ENCODE assay signal across 14 cellular contexts in the genomic region with DNA sequence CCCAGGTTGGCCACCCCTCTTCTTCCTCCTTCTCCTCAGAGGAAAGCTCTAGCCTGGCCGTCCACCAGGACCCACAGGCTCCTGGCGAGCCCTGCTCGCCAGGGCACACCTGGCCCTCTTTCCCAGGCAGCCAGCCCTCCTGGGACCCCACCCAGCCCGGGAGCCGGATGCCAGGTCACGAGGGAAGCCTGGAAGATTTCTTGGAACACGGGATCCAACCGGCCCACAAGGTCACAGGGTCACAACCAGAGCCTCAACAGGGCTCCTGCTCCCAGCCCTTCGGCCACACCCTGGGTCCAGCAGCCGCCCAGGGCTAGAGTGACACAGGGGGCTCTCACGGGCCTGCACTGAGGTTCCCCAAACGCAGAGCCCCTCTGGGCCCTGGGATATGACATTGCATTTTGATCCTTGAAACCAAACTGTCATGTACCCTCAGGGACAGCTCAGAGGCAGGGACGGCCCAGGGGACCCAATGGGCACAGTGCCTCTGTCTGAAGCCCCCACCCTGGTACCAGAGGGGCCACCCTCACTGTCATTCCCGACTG. TPM values are rescaled to one million over a fixed set of nuclear protein-coding genes. Genes with fewer than 3 reads are reported as not detected.
DNase-seq lines count a peak whose midpoint lies in the region; ATAC-seq and TF ChIP-seq lines count a peak whose summit lies in the region.
"Had no signal": no experiment of that assay in that cellular context is flagged by ENCODE, and none has a peak within 500 bp of the region (broad histone marks: within the 10 kb centered on the region; RNA-seq: fewer than 3 reads in every experiment).

No MANE protein-coding gene starts in this region.

- H3K9me3 ChIP-seq in heart left ventricle (no peaks in the 10 kb centered on the region), aorta (ENCODE audit: control insufficient read depth, low read length) (no peaks in the 10 kb centered on the region)
- no peaks in the 10 kb centered on the region for H3K9me3 ChIP-seq in naive thymus-derived CD4-positive, alpha-beta T cell (ENCODE audit: control insufficient read depth in 2 of 3, low read length in 3 of 3)

- WGBS in heart left ventricle, 4 donors = 30 to 49% (median 40%) methylated on average over 10 to 14 of the region's 14 CpGs
- WGBS in aorta, 2 donors = 67 to 75% methylated on average over 14 of the region's 14 CpGs

- CTCF ChIA-PET in naive thymus-derived CD4-positive, alpha-beta T cell (lab: Charles Lee) = no interaction called here

- intact Hi-C loops in heart left ventricle (cut with DNase I) = no loop called here
- intact Hi-C loops in Right ventricle myocardium inferior (cut with DNase I) = no loop called here
- intact Hi-C loops in dendritic cell treated with granulocyte-macrophage colony-stimulating factor and Interleukin-4, amounts not matched to agents 40 ng/mL and 50 ng/mL, for 4 days (cut with micrococcal nuclease) = no loop called here
- intact Hi-C loops in naive thymus-derived CD4-positive, alpha-beta T cell (cut with micrococcal nuclease) = no loop called here
- intact Hi-C loops in aorta (cut with DNase I) = no loop called here

- H3K27ac ChIP-seq in heart left ventricle = peak overlapping the region; percentile 42 to 99 (median 90)
- H3K27ac ChIP-seq in naive thymus-derived CD4-positive, alpha-beta T cell (ENCODE audit: low read depth, low read length) = peak overlapping the region; percentile 97
- H3K27ac ChIP-seq in aorta (ENCODE audit: low read depth in 1 of 2, low read length in 2 of 2) = no peak overlapping the region
- H3K27ac ChIP-seq: GM23248 had no signal

- peak overlapping the region; percentile 96 for H3K27ac Mint-ChIP-seq in dendritic cell treated with granulocyte-macrophage colony-stimulating factor and Interleukin-4, amounts not matched to agents 40 ng/mL and 50 ng/mL, for 4 days
- peak overlapping the region in 3 of 9 donors; percentile 81 to 86 (median 84) for H3K27ac Mint-ChIP-seq in naive thymus-derived CD4-positive, alpha-beta T cell

- peaks cover 0 to 72% (median 46%) of the 10 kb centered on the region in 9 donors for H3K36me3 ChIP-seq in heart left ventricle
- peaks cover 0 to 83% (median 25%) of the 10 kb centered on the region in 3 experiments for H3K36me3 ChIP-seq in naive thymus-derived CD4-positive, alpha-beta T cell (ENCODE audit: control insufficient read depth in 2 of 3, insufficient read depth in 3 of 3, low read length in 3 of 3)
- peaks cover 0 to 1% of the 10 kb centered on the region in 2 donors for H3K36me3 ChIP-seq in aorta (ENCODE audit: control insufficient read depth in 1 of 2, insufficient read depth in 2 of 2, low read length in 1 of 2)

- H3K36me3 Mint-ChIP-seq in dendritic cell treated with granulocyte-macrophage colony-stimulating factor and Interleukin-4, amounts not matched to agents 40 ng/mL and 50 ng/mL, for 4 days (ENCODE audit: low read depth) = peaks cover 96% of the 10 kb centered on the region
- H3K36me3 Mint-ChIP-seq in naive thymus-derived CD4-positive, alpha-beta T cell = peaks cover 0 to 11% (median 0%) of the 10 kb centered on the region in 5 donors

- no peak for ATAC-seq in heart left ventricle
- ATAC-seq in Right ventricle myocardium inferior = no peak
- ATAC-seq in naive thymus-derived CD4-positive, alpha-beta T cell = no peak
- ATAC-seq in aorta (ENCODE audit: low FRiP score) = no peak
- ATAC-seq in HG02981 (IDR thresholded peaks at IDR 0.05; ENCODE audit: unreplicated experiment) = no peak
- ATAC-seq in HG02970 (IDR thresholded peaks at IDR 0.05; ENCODE audit: low FRiP score, unreplicated experiment) = no peak
- no peak for ATAC-seq in GM21737 (IDR thresholded peaks at IDR 0.05; ENCODE audit: unreplicated experiment)

- H3K4me3 Mint-ChIP-seq in dendritic cell treated with granulocyte-macrophage colony-stimulating factor and Interleukin-4, amounts not matched to agents 40 ng/mL and 50 ng/mL, for 4 days = no peak overlapping the region
- H3K4me3 Mint-ChIP-seq in naive thymus-derived CD4-positive, alpha-beta T cell = peak overlapping the region in 1 of 10 donors; percentile 31

- no peaks in the 10 kb centered on the region for H3K27me3 ChIP-seq in heart left ventricle
- no peaks in the 10 kb centered on the region for H3K27me3 ChIP-seq in naive thymus-derived CD4-positive, alpha-beta T cell (ENCODE audit: control insufficient read depth in 2 of 2, insufficient read depth in 2 of 2, low read length in 2 of 2)
- no peaks in the 10 kb centered on the region for H3K27me3 ChIP-seq in aorta (ENCODE audit: control insufficient read depth in 1 of 2, insufficient read depth in 2 of 2, low read length in 1 of 2)

- DNase-seq in heart left ventricle = peak in 1 of 5 donors; percentile 51
- no peak for DNase-seq in Right ventricle myocardium inferior (ENCODE audit: missing footprints)
- no peak for DNase-seq in naive thymus-derived CD4-positive, alpha-beta T cell
- peak; percentile 53 to 72 for DNase-seq in aorta
- DNase-seq: activated CD4-positive, CD25-positive, alpha-beta regulatory T cell treated with anti-CD3 and anti-CD28 coated beads, Interleukin-2, amount 50 U/mL, for 72 hours; central memory CD4-positive, alpha-beta T cell; GM23248; NCI-H146; NCI-H748 treated with DMSO at 0.1 percent for 48 hours; stimulated activated CD4-positive, alpha-beta T cell treated with anti-CD3 and anti-CD28 coated beads, Interleukin-4, amount 100 ng/mL, for 1 hour had no signal

- peaks cover 80% of the 10 kb centered on the region for H3K4me1 Mint-ChIP-seq in dendritic cell treated with granulocyte-macrophage colony-stimulating factor and Interleukin-4, amounts not matched to agents 40 ng/mL and 50 ng/mL, for 4 days (ENCODE audit: low read depth)
- peaks cover 4 to 61% (median 30%) of the 10 kb centered on the region in 7 donors for H3K4me1 Mint-ChIP-seq in naive thymus-derived CD4-positive, alpha-beta T cell

- POLR2A ChIA-PET in naive thymus-derived CD4-positive, alpha-beta T cell (lab: Charles Lee) = interaction anchor here (0.8 to 6.5 kb wide), 2 partner anchors 13 to 42 kb away, joined by 3 to 34 read pairs; no protein-coding TSS in a partner anchor

- no peaks in the 10 kb centered on the region for H3K27me3 Mint-ChIP-seq in dendritic cell treated with granulocyte-macrophage colony-stimulating factor and Interleukin-4, amounts not matched to agents 40 ng/mL and 50 ng/mL, for 4 days
- H3K27me3 Mint-ChIP-seq in naive thymus-derived CD4-positive, alpha-beta T cell = no peaks in the 10 kb centered on the region

- H3K9me3 Mint-ChIP-seq in dendritic cell treated with granulocyte-macrophage colony-stimulating factor and Interleukin-4, amounts not matched to agents 40 ng/mL and 50 ng/mL, for 4 days = no peaks in the 10 kb centered on the region
- H3K9me3 Mint-ChIP-seq in naive thymus-derived CD4-positive, alpha-beta T cell = no peaks in the 10 kb centered on the region

- H3K4me3 ChIP-seq in heart left ventricle (no peak overlapping the region), aorta (ENCODE audit: low read length in 2 of 2) (no peak overlapping the region)
- no peak overlapping the region for H3K4me3 ChIP-seq in naive thymus-derived CD4-positive, alpha-beta T cell (ENCODE audit: low read length)
- H3K4me3 ChIP-seq: GM23248 had no signal

- TF ChIP-seq CTCF in heart left ventricle (IDR thresholded peaks at IDR 0.05) = no peak

- peaks cover 37 to 93% (median 90%) of the 10 kb centered on the region in 12 donors for H3K4me1 ChIP-seq in heart left ventricle
- peaks cover 48 to 72% of the 10 kb centered on the region in 2 donors for H3K4me1 ChIP-seq in naive thymus-derived CD4-positive, alpha-beta T cell (ENCODE audit: control insufficient read depth in 2 of 2, insufficient read depth in 2 of 2, low read length in 2 of 2)
- peaks cover 0 to 4% of the 10 kb centered on the region in 2 donors for H3K4me1 ChIP-seq in aorta (ENCODE audit: control insufficient read depth in 1 of 2, insufficient read depth in 2 of 2, low read length in 2 of 2)

- TF ChIP-seq POLR2A in heart left ventricle (IDR thresholded peaks at IDR 0.05) = no peak

RNA-seq across cellular contexts. Expression of a gene that starts 5.5 kb away (rescaled TPM):
- total RNA-seq in heart left ventricle (100 to 1,000 TPM; 129 to 318 (median 155) TPM), Right ventricle myocardium inferior (234 TPM), aorta (100 to 1,000 TPM in 1 of 2 donors, 10 to 100 TPM in 1; 93.0 to 103 TPM)
- polyA plus RNA-seq in heart left ventricle (100 to 1,000 TPM; 110 to 197 TPM), aorta (10 to 100 TPM; 49.3 to 68.1 TPM)
- 100 to 1,000 TPM; 190 to 347 (median 238) TPM for total RNA-seq in naive thymus-derived CD4-positive, alpha-beta T cell
- 10 to 100 TPM; 28.8 to 52.9 TPM for polyA plus RNA-seq in naive thymus-derived CD4-positive, alpha-beta T cell

RNA-seq across cellular contexts. Expression of a gene that starts 30.1 kb away (rescaled TPM):
- 10 to 100 TPM; 47.3 to 81.8 (median 52.6) TPM for total RNA-seq in heart left ventricle
- 10 to 100 TPM; 39.4 to 46.2 TPM for polyA plus RNA-seq in heart left ventricle
- total RNA-seq in Right ventricle myocardium inferior = 48.7 TPM
- 10 to 100 TPM; 53.0 to 70.8 (median 67.5) TPM for total RNA-seq in naive thymus-derived CD4-positive, alpha-beta T cell
- polyA plus RNA-seq in naive thymus-derived CD4-positive, alpha-beta T cell = 1 to 10 TPM; 5.2 to 6.5 TPM
- 10 to 100 TPM; 46.2 to 62.7 TPM for total RNA-seq in aorta
- polyA plus RNA-seq in aorta = 10 to 100 TPM; 27.5 to 56.7 TPM

RNA-seq across cellular contexts. Expression of a gene that starts 50.6 kb away (rescaled TPM):
- 10 to 100 TPM; 10.8 to 32.3 (median 16.7) TPM for total RNA-seq in heart left ventricle
- 10 to 100 TPM in 1 of 2 donors, 1 to 10 TPM in 1; 7.1 to 18.6 TPM for polyA plus RNA-seq in heart left ventricle
- 14.3 TPM for total RNA-seq in Right ventricle myocardium inferior
- total RNA-seq in naive thymus-derived CD4-positive, alpha-beta T cell = 100 to 1,000 TPM in 4 of 5 experiments, 10 to 100 TPM in 1; 93.2 to 269 (median 117) TPM
- 100 to 1,000 TPM in 1 of 2 donors, 10 to 100 TPM in 1; 49.5 to 114 TPM for polyA plus RNA-seq in naive thymus-derived CD4-positive, alpha-beta T cell
- 10 to 100 TPM; 41.1 to 43.6 TPM for total RNA-seq in aorta
- polyA plus RNA-seq in aorta = 10 to 100 TPM; 12.5 to 15.5 TPM

RNA-seq across cellular contexts. Expression of a gene that starts 51.1 kb away (rescaled TPM):
- 1 to 10 TPM in 8 of 9 donors, not detected in 1; 1.7 to 6.2 (median 2.3) TPM for total RNA-seq in heart left ventricle
- 1 to 10 TPM; 4.4 to 5.8 TPM for polyA plus RNA-seq in heart left ventricle
- 1.4 TPM for total RNA-seq in Right ventricle myocardium inferior
- total RNA-seq in naive thymus-derived CD4-positive, alpha-beta T cell = 10 to 100 TPM; 12.2 to 26.8 (median 15.7) TPM
- 1 to 10 TPM in 1 of 2 donors, under 1 TPM in 1; 0.73 to 1.9 TPM for polyA plus RNA-seq in naive thymus-derived CD4-positive, alpha-beta T cell
- 1 to 10 TPM; 1.6 to 3.6 TPM for total RNA-seq in aorta
- 10 to 100 TPM in 1 of 2 donors, 1 to 10 TPM in 1; 5.5 to 25.2 TPM for polyA plus RNA-seq in aorta

Comparison
In these comparisons a context has a peak if more than half of its experiments do, and no peak if none do; other contexts are left out.
1. DNase-seq: peak in aorta (2 of 2); none in Right ventricle myocardium inferior (single experiment) and naive thymus-derived CD4-positive, alpha-beta T cell (0 of 9).
2. H3K27ac ChIP-seq: peak in heart left ventricle (12 of 12) and naive thymus-derived CD4-positive, alpha-beta T cell (single experiment); none in aorta (0 of 2).